In the genomic region with DNA sequence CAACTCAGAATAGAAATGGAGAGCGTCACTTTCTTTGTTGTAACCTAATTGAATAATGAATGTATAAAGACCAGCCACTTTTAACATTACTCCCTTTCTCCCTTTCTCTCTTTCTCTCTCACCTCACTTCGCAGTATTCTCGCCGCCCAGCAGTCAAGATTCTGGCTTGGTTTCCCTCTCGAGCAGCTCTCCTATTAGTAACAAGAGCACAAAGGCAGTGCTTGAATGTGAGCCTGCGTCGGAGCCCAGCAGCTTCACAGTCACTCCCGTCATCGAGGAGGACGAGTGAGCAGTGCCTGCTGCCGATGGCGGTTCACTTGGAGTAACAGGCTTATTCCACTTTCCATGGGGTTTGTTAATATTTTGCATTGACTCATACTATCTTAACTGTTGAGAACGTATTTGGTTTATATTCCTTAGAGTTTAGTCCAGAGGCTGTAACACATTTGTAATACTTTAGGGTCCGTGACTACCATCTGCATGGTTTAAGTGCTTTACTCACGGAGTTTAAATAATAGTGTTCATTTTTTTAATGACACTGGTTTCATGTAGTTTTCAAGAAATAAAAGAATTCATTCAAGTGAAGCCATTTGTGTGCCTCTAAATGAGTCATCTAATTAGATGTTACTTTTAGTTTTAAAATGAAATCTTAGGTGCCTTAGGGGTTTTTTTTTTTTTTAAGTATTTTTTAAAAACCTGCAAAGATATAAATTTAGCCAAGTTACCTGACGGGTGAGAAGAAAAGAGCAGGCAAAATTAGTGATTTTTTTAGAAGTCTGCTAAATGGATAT, we compare ENCODE assay signal across 13 cellular contexts. TPM values are rescaled to one million over a fixed set of nuclear protein-coding genes. Genes with fewer than 3 reads are reported as not detected.
DNase-seq lines count a peak whose midpoint lies in the region; ATAC-seq, FAIRE-seq and TF ChIP-seq lines count a peak whose summit lies in the region.
"Had no signal": no experiment of that assay in that cellular context is flagged by ENCODE, and none has a peak within 500 bp of the region (broad histone marks: within the 10 kb centered on the region; RNA-seq: fewer than 3 reads in every experiment).

No MANE protein-coding gene starts in this region.

- H3K4me1 Mint-ChIP-seq in natural killer cell treated with Interleukin-12 subunit alpha and Interleukin-12 subunit beta and Interleukin-15 and Interleukin-18, amount 100 ng/mL, for 72 hours (ENCODE audit: low read depth in 2 of 2) = peaks cover 7 to 14% of the 10 kb centered on the region in 2 donors
- H3K4me1 Mint-ChIP-seq in natural killer cell = peaks cover 5 to 6% of the 10 kb centered on the region in 2 donors

- TF ChIP-seq CTCF in natural killer cell (IDR thresholded peaks at IDR 0.05) (no peak), fibroblast of mammary gland (conservative IDR thresholded peaks at IDR 0.05; ENCODE audit: control insufficient read depth, insufficient read depth, low read depth, low read length) (no peak), thyroid gland (IDR thresholded peaks at IDR 0.05) (no peak), HepG2 (CRISPR knock-in tag; IDR thresholded peaks at IDR 0.05) (no peak)

- CTCF ChIA-PET in HepG2 (lab: Yijun Ruan, JAX; ENCODE audit: low intra/inter-chr PET ratio, low total read pairs) = no interaction called here

- H3K27me3 Mint-ChIP-seq in natural killer cell treated with Interleukin-12 subunit alpha and Interleukin-12 subunit beta and Interleukin-15 and Interleukin-18, amount 100 ng/mL, for 72 hours = peaks cover 48 to 57% of the 10 kb centered on the region in 2 donors
- peaks cover 55 to 73% of the 10 kb centered on the region in 2 donors for H3K27me3 Mint-ChIP-seq in natural killer cell (ENCODE audit: low read depth in 2 of 2)

- in situ Hi-C loops in HepG2 (cut with HindIII; ENCODE audit: extremely low pct_ligation_motif_present, low pct_unique_long_range_greater_than_20kb) = no loop called here

- no peak overlapping the region for H3K9ac ChIP-seq in HepG2 (ENCODE audit: insufficient read depth, low read depth, low read length)

- H3K9me3 Mint-ChIP-seq in natural killer cell treated with Interleukin-12 subunit alpha and Interleukin-12 subunit beta and Interleukin-15 and Interleukin-18, amount 100 ng/mL, for 72 hours = no peaks in the 10 kb centered on the region
- no peaks in the 10 kb centered on the region for H3K9me3 Mint-ChIP-seq in natural killer cell

- intact Hi-C loops in natural killer cell (cut with micrococcal nuclease) (no loop called here), thyroid gland (cut with DNase I) (no loop called here), HepG2 (cut with micrococcal nuclease; ENCODE audit: unreplicated experiment) (no loop called here)

- no peak overlapping the region for H3K4me3 ChIP-seq in fibroblast of mammary gland (ENCODE audit: control insufficient read depth, low read depth, low read length)
- H3K4me3 ChIP-seq in thyroid gland (replicated peaks in 1 of 3) = no peak overlapping the region
- H3K4me3 ChIP-seq in HepG2 (replicated peaks in 1 of 3; ENCODE audit: insufficient read depth in 1 of 3, low read depth in 2 of 3, low read length in 3 of 3) = no peak overlapping the region
- H3K4me3 ChIP-seq: mucosa of descending colon, skin epidermis had no signal

- no peak for ATAC-seq in natural killer cell treated with Interleukin-12 subunit alpha and Interleukin-12 subunit beta and Interleukin-15 and Interleukin-18, amount 100 ng/mL, for 72 hours
- ATAC-seq in natural killer cell = no peak
- ATAC-seq in HepG2 = no peak
- no peak for ATAC-seq in HG02763 (IDR thresholded peaks at IDR 0.05; ENCODE audit: unreplicated experiment)
- ATAC-seq: mucosa of descending colon had no signal

- no peak overlapping the region for H2AFZ ChIP-seq in HepG2 (ENCODE audit: low read length)

- H3K4me1 ChIP-seq in thyroid gland (peaks cover 48 to 67% of the 10 kb centered on the region in 2 donors), HepG2 (ENCODE audit: insufficient read depth, low read length) (no peaks in the 10 kb centered on the region)

- TF ChIP-seq RAD21 in HepG2 (CRISPR knock-in tag; IDR thresholded peaks at IDR 0.05) = no peak

- H3K27me3 ChIP-seq in thyroid gland (no peaks in the 10 kb centered on the region), HepG2 (ENCODE audit: control insufficient read depth in 1 of 2, insufficient read depth in 2 of 2, low read length in 2 of 2) (peaks cover 3 to 48% of the 10 kb centered on the region in 2 experiments; a peak in 4 of 5 replicates)

- H3K79me2 ChIP-seq in HepG2 (ENCODE audit: insufficient read depth, low read length) = no peaks in the 10 kb centered on the region

- peak overlapping the region; percentile 6 for H3K4me3 Mint-ChIP-seq in natural killer cell treated with Interleukin-12 subunit alpha and Interleukin-12 subunit beta and Interleukin-15 and Interleukin-18, amount 100 ng/mL, for 72 hours
- H3K4me3 Mint-ChIP-seq in natural killer cell = no peak overlapping the region

- TF ChIP-seq POLR2A in thyroid gland (IDR thresholded peaks at IDR 0.05) = peak in 1 of 2 donors; percentile 77
- TF ChIP-seq POLR2A in HepG2 (IDR thresholded peaks at IDR 0.05; ENCODE audit: insufficient read depth in 1 of 2, low read depth in 2 of 2, low read length in 2 of 2) = no peak

- TF ChIP-seq EP300 in HepG2 (IDR thresholded peaks at IDR 0.05; ENCODE audit: low read depth in 2 of 2, low read length in 2 of 2) = no peak
- TF ChIP-seq EP300 in HepG2 (CRISPR knock-in tag; IDR thresholded peaks at IDR 0.05; ENCODE audit: borderline replicate concordance) = no peak

- DNase-seq in natural killer cell treated with Interleukin-12 subunit alpha and Interleukin-12 subunit beta and Interleukin-15 and Interleukin-18, amount 100 ng/mL, for 72 hours (ENCODE audit: low spot score) = no peak
- DNase-seq in natural killer cell (no peak), NCI-H69 (lab: John Stamatoyannopoulos, UW) (peak; percentile 53), fibroblast of mammary gland (ENCODE audit: low read depth) (peak; percentile 22), thyroid gland (peak in 1 of 2 donors; percentile 64), HepG2 (ENCODE audit: low spot score) (no peak), MV-4-11 (lab: John Stamatoyannopoulos, UW) (no peak)
- DNase-seq: activated effector memory CD4-positive, alpha-beta T cell treated with Interleukin-2 at 50 U/mL for 16 hours; AML-193; mucosa of descending colon; NCI-H187 had no signal

- no peak for FAIRE-seq in HepG2 (lab: Jason Lieb, UNC)

- H3K36me3 Mint-ChIP-seq in natural killer cell treated with Interleukin-12 subunit alpha and Interleukin-12 subunit beta and Interleukin-15 and Interleukin-18, amount 100 ng/mL, for 72 hours = no peaks in the 10 kb centered on the region
- no peaks in the 10 kb centered on the region for H3K36me3 Mint-ChIP-seq in natural killer cell

- H3K9me3 ChIP-seq in thyroid gland = no peaks in the 10 kb centered on the region
- H3K9me3 ChIP-seq in HepG2 (ENCODE audit: low read length) = no peaks in the 10 kb centered on the region
- H3K9me3 ChIP-seq: mucosa of descending colon had no signal

- BruUV-seq in HepG2 (replicated peaks; lab: Mats Ljungman, UMichigan) = no TSS peak

- H3K27ac Mint-ChIP-seq in natural killer cell treated with Interleukin-12 subunit alpha and Interleukin-12 subunit beta and Interleukin-15 and Interleukin-18, amount 100 ng/mL, for 72 hours = no peak overlapping the region
- H3K27ac Mint-ChIP-seq in natural killer cell = no peak overlapping the region

- POLR2A ChIA-PET in HepG2 (lab: Yijun Ruan, JAX) = no interaction called here

- no peaks in the 10 kb centered on the region for H4K20me1 ChIP-seq in HepG2 (ENCODE audit: insufficient read depth, low read length)

- no peak overlapping the region for H3K4me2 ChIP-seq in HepG2 (ENCODE audit: low read depth, low read length)

- H3K27ac ChIP-seq in thyroid gland = peak overlapping the region in 2 of 3 donors; percentile 60 to 80
- no peak overlapping the region for H3K27ac ChIP-seq in HepG2 (ENCODE audit: extremely low read length, insufficient read depth, low read length)
- H3K27ac ChIP-seq: skin epidermis had no signal

- 35 to 42% methylated on average over 15 to 16 of the region's 16 CpGs for WGBS in thyroid gland, 2 donors
- 5% methylated on average over 15 of the region's 16 CpGs for WGBS in HepG2 (ENCODE audit: low lambda C conversion rate)

- H3K36me3 ChIP-seq in thyroid gland (no peaks in the 10 kb centered on the region), HepG2 (replicated peaks in 1 of 2; ENCODE audit: control insufficient read depth in 1 of 2, insufficient read depth in 2 of 2, low read length in 2 of 2) (no peaks in the 10 kb centered on the region)

TF ChIP-seq in HepG2, 621 proteins besides CTCF, POLR2A, EP300 and RAD21:
- TF ChIP-seq HOXD1 (CRISPR knock-in tag; IDR thresholded peaks at IDR 0.05) = no peak
- TF ChIP-seq ZFP36L1 (CRISPR knock-in tag; IDR thresholded peaks at IDR 0.05) = no peak

RNA-seq across cellular contexts. Expression of gene DMRT3, which starts 8.4 kb away (rescaled TPM):
- not detected for total RNA-seq in natural killer cell treated with Interleukin-12 subunit alpha and Interleukin-12 subunit beta and Interleukin-15 and Interleukin-18, amount 100 ng/mL, for 72 hours
- total RNA-seq in natural killer cell (not detected), thyroid gland (10 to 100 TPM in 1 of 4 donors, 1 to 10 TPM in 3; 2.5 to 26.1 (median 7.3) TPM), HepG2 (2016; rRNA removed; fragmentation: Illumina TruSeq; extraction: Trizol) (not detected in 2 replicates)
- total RNA-seq in HepG2 (2016; cell fraction: cytosol; rRNA removed; fragmentation: Illumina TruSeq; extraction: Trizol; ENCODE audit: low read depth) = not detected in 2 replicates
- total RNA-seq in HepG2 (2016; cell fraction: insoluble cytoplasmic fraction; rRNA removed; fragmentation: Illumina TruSeq; extraction: Trizol) = not detected in 2 replicates
- total RNA-seq in HepG2 (2016; cell fraction: membrane; rRNA removed; fragmentation: Illumina TruSeq; extraction: Trizol) = not detected in 2 replicates
- total RNA-seq in HepG2 (2016; cell fraction: nucleus; rRNA removed; fragmentation: Illumina TruSeq; extraction: Trizol) = not detected in 2 replicates
- not detected in 2 replicates for polyA plus RNA-seq in HepG2 (2011; rRNA removed)
- not detected in 2 replicates for polyA plus RNA-seq in HepG2 (2011; cell fraction: cytosol; rRNA removed)
- polyA plus RNA-seq in HepG2 (2011; cell fraction: nucleus; rRNA removed) = not detected in 2 replicates
- not detected in 2 replicates for polyA plus RNA-seq in HepG2 (2012)
- not detected in 2 replicates for polyA plus RNA-seq in HepG2 (2016; cell fraction: cytosol; fragmentation: Illumina TruSeq; extraction: Trizol; ENCODE audit: low read depth)
- not detected in 2 replicates for polyA plus RNA-seq in HepG2 (2016; cell fraction: insoluble cytoplasmic fraction; fragmentation: Illumina TruSeq; extraction: Trizol; ENCODE audit: low read depth)
- not detected in 2 replicates for polyA plus RNA-seq in HepG2 (2016; cell fraction: membrane; fragmentation: Illumina TruSeq; extraction: Trizol; ENCODE audit: low read depth)
- not detected in 2 replicates for polyA plus RNA-seq in HepG2 (2016; cell fraction: nucleus; fragmentation: Illumina TruSeq; extraction: Trizol; ENCODE audit: insufficient read depth, low read depth)
- polyA minus RNA-seq in HepG2 (2011; rRNA and poly(A)+ RNA removed; ENCODE audit: low replicate concordance) = not detected in 2 replicates
- not detected in 2 replicates for polyA minus RNA-seq in HepG2 (2011; cell fraction: cytosol; rRNA and poly(A)+ RNA removed)
- not detected in 2 replicates for polyA minus RNA-seq in HepG2 (2011; cell fraction: nucleus; rRNA and poly(A)+ RNA removed)
- total RNA-seq: mucosa of descending colon had no signal

Comparison
In these comparisons a context has a peak if more than half of its experiments do, and no peak if none do; other contexts are left out.
1. DNase-seq: peak in NCI-H69 (single experiment) and fibroblast of mammary gland (single experiment); none in natural killer cell treated with Interleukin-12 subunit alpha and Interleukin-12 subunit beta and Interleukin-15 and Interleukin-18, amount 100 ng/mL, for 72 hours (single experiment), natural killer cell (single experiment), HepG2 (single experiment) and MV-4-11 (single experiment).